In genomic region chr10:98268694-98269386, GRCh38 we compare ENCODE assay signal across 8 cellular contexts. TPM values are rescaled to one million over a fixed set of nuclear protein-coding genes. Genes with fewer than 3 reads are reported as not detected.
DNase-seq lines count a peak whose midpoint lies in the region; ATAC-seq and TF ChIP-seq lines count a peak whose summit lies in the region.

No MANE protein-coding gene starts in this region.

- no peaks in the 10 kb centered on the region for H3K4me1 ChIP-seq in OCI-LY7 (ENCODE audit: insufficient read depth, low read length, poor library complexity, severe bottlenecking)

- POLR2A ChIA-PET in OCI-LY7 (lab: Charles Lee) = interaction anchor here (0.7 kb wide), 1 partner anchor 123 kb away, joined by 3 read pairs; no protein-coding TSS in a partner anchor

- peak; percentile 60 for DNase-seq in GM10266 (ENCODE audit: extremely low spot score)
- DNase-seq in OCI-LY7 (ENCODE audit: low spot score) = no peak
- DNase-seq in fibroblast of pulmonary artery (ENCODE audit: low read depth) = peak; percentile 20
- no peak for DNase-seq in retinal pigment epithelial cell (ENCODE audit: low read depth)
- DNase-seq in SK-N-DZ (ENCODE audit: low spot score) = no peak
- no peak for DNase-seq in NCI-H2029 treated with DMSO at 0.1 percent for 48 hours (lab: John Stamatoyannopoulos, UW)

- no peaks in the 10 kb centered on the region for H3K9me2 ChIP-seq in OCI-LY7 (ENCODE audit: insufficient read depth, low read length)

- H3K36me3 ChIP-seq in OCI-LY7 (ENCODE audit: insufficient read depth, low read length) = no peaks in the 10 kb centered on the region

- H3K79me2 ChIP-seq in OCI-LY7 (ENCODE audit: insufficient read depth, low read depth, low read length) = no peaks in the 10 kb centered on the region

- peak overlapping the region; percentile 31; the same call in 1 of the 2 replicates for H3K4me2 ChIP-seq in OCI-LY7 (ENCODE audit: low read length)

- TF ChIP-seq CTCF in GM10266 (IDR thresholded peaks at IDR 0.05; ENCODE audit: control insufficient read depth, insufficient read depth, low read depth, missing control alignments) (no peak), OCI-LY7 (conservative IDR thresholded peaks at IDR 0.05; ENCODE audit: low read length) (no peak), fibroblast of pulmonary artery (IDR thresholded peaks at IDR 0.05; ENCODE audit: low read length, missing control alignments) (no peak), retinal pigment epithelial cell (conservative IDR thresholded peaks at IDR 0.05; ENCODE audit: low read depth, low read length) (no peak)

- H3K4me3 ChIP-seq in OCI-LY7 (ENCODE audit: low read depth, low read length, poor library complexity, severe bottlenecking) (peak overlapping the region; percentile 30), fibroblast of pulmonary artery (replicated peaks; ENCODE audit: low read depth, low read length) (peak overlapping the region; percentile 48), retinal pigment epithelial cell (ENCODE audit: low read length) (peak overlapping the region; percentile 49)

- H3K27ac ChIP-seq in OCI-LY7 (ENCODE audit: low read depth, low read length, poor library complexity, severe bottlenecking) = no peak overlapping the region

- intact Hi-C loops in OCI-LY7 (cut with micrococcal nuclease; ENCODE audit: unreplicated experiment) = no loop called here

- ATAC-seq in HG03159 (IDR thresholded peaks at IDR 0.05; ENCODE audit: unreplicated experiment) = no peak
- ATAC-seq in GM19467 (IDR thresholded peaks at IDR 0.05; ENCODE audit: unreplicated experiment) = no peak

- H4K20me1 ChIP-seq in OCI-LY7 (ENCODE audit: insufficient read depth, low read length) = no peaks in the 10 kb centered on the region

- CTCF ChIA-PET in OCI-LY7 (lab: Charles Lee; ENCODE audit: unreplicated experiment) = no interaction called here

- H2AFZ ChIP-seq in OCI-LY7 (ENCODE audit: low read length) = no peak overlapping the region

- BruUV-seq in OCI-LY7 (replicated peaks; lab: Mats Ljungman, UMichigan) = no TSS peak

- H3K9me3 ChIP-seq in OCI-LY7 (ENCODE audit: low read length) = no peaks in the 10 kb centered on the region

RNA-seq across cellular contexts. Expression of gene LOXL4, which starts 0.8 kb away (rescaled TPM):
- not detected in 2 replicates for total RNA-seq in OCI-LY7 (2014; rRNA removed; shearing (Covaris generic))
- not detected in 2 replicates for total RNA-seq in OCI-LY7 (2022)
- 2.3 and 2.8 TPM in 2 replicates for polyA plus RNA-seq in SK-N-DZ (2014; cell fraction: cytosol; rRNA removed)
- polyA plus RNA-seq in SK-N-DZ (2014; cell fraction: nucleus; rRNA removed) = 3.2 and 3.6 TPM in 2 replicates

Comparison
In these comparisons a context has a peak if more than half of its experiments do, and no peak if none do; other contexts are left out.
1. DNase-seq: peak in GM10266 (single experiment) and fibroblast of pulmonary artery (single experiment); none in OCI-LY7 (single experiment), retinal pigment epithelial cell (single experiment), SK-N-DZ (single experiment) and NCI-H2029 treated with DMSO at 0.1 percent for 48 hours (single experiment).
2. Peak in every context shown above with its lines, with median percentiles within 50 percentile points of each other: H3K4me3 ChIP-seq.